Comparison of ENCODE assay signal across 9 cellular contexts in the genomic region with DNA sequence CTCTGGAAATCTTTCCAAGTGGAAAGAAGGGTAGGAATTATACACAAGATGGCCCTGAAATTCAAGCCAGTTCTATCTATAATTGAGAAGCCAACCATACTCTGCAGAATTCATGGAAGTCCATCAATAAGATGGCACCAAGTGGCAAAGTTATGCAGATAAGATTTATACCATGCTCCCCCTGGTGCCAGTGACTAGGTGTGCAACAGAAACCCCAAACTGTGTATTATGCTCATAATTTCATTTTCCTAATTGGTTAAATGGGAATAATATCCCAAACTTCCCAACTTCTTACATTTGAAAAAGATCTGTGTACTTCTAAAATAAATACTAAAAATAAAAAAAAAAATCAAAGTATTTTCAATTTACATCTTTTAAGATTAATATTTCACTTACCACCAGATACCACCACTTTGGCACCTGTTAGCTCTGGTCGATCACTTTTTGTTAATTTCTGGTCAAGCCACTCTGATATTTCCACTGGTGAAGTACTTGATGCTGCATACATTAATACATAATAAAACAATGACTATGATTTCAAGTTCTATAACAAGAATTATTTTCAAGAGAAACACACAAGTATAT. TPM values are rescaled to one million over a fixed set of nuclear protein-coding genes. Genes with fewer than 3 reads are reported as not detected.
DNase-seq lines count a peak whose midpoint lies in the region; ATAC-seq, FAIRE-seq and TF ChIP-seq lines count a peak whose summit lies in the region.
"Had no signal": no experiment of that assay in that cellular context is flagged by ENCODE, and none has a peak within 500 bp of the region (broad histone marks: within the 10 kb centered on the region; RNA-seq: fewer than 3 reads in every experiment).

No MANE protein-coding gene starts in this region.

- WGBS in spleen, 5 donors, result 90 to 96% (median 91%) methylated on average over 1 of the region's 1 CpG

- POLR2A ChIA-PET in WTC11 (lab: Charles Lee), result no interaction called here

- H3K36me3 Mint-ChIP-seq in astrocyte (ENCODE audit: low read depth, unreplicated experiment) (peaks cover 11% of the 10 kb centered on the region), WTC11 (peaks cover 18% of the 10 kb centered on the region; the same call in 1 of the 2 replicates)

- DNase-seq in HuH-7 (ENCODE audit: low spot score), result peak; percentile 22
- DNase-seq in astrocyte (ENCODE audit: low read depth), result no peak
- peak; percentile 39 for DNase-seq in lung microvascular endothelial cell (ENCODE audit: low read depth in 2 of 2)
- DNase-seq in spleen, result no peak
- DNase-seq in substantia nigra (lab: John Stamatoyannopoulos, UW), result no peak
- DNase-seq in WTC11 (ENCODE audit: low spot score), result no peak
- DNase-seq: activated naive CD8-positive, alpha-beta T cell treated with anti-CD3 and anti-CD28 coated beads, Interleukin-2, amount 50 U/mL, for 24 hours had no signal

- H3K9ac ChIP-seq in astrocyte (ENCODE audit: low read length), result no peak overlapping the region

- CTCF ChIA-PET in WTC11 (lab: Charles Lee), result no interaction called here

- no peaks in the 10 kb centered on the region for H3K27me3 ChIP-seq in DOHH2 (ENCODE audit: control insufficient read depth, low read length)
- no peaks in the 10 kb centered on the region for H3K27me3 ChIP-seq in astrocyte (ENCODE audit: insufficient read depth, low read length)
- no peaks in the 10 kb centered on the region for H3K27me3 ChIP-seq in spleen (replicated peaks in 1 of 7)

- H3K4me2 ChIP-seq in DOHH2 (ENCODE audit: low read length), result no peak overlapping the region
- H3K4me2 ChIP-seq in astrocyte (ENCODE audit: low read length), result no peak overlapping the region

- H3K4me1 Mint-ChIP-seq in astrocyte (ENCODE audit: low read depth, unreplicated experiment) (no peaks in the 10 kb centered on the region), WTC11 (no peaks in the 10 kb centered on the region)

- H3K27ac Mint-ChIP-seq in astrocyte (ENCODE audit: unreplicated experiment), result no peak overlapping the region
- H3K27ac Mint-ChIP-seq in WTC11, result no peak overlapping the region
- H3K27ac Mint-ChIP-seq: stimulated activated effector memory CD8-positive, alpha-beta T cell treated with anti-CD3 and anti-CD28 coated beads, Interleukin-12 subunit alpha, Interleukin-12 subunit beta, amount 100 ng/mL, for 72 hours had no signal

- H3K9me3 Mint-ChIP-seq in astrocyte (ENCODE audit: unreplicated experiment), result no peaks in the 10 kb centered on the region
- H3K9me3 Mint-ChIP-seq in WTC11, result no peaks in the 10 kb centered on the region
- H3K9me3 Mint-ChIP-seq: activated naive CD8-positive, alpha-beta T cell treated with anti-CD3 and anti-CD28 coated beads, Interleukin-2, amount 50 U/mL, for 24 hours; stimulated activated effector memory CD8-positive, alpha-beta T cell treated with anti-CD3 and anti-CD28 coated beads, Interleukin-12 subunit alpha, Interleukin-12 subunit beta, amount 100 ng/mL, for 72 hours had no signal

- H3F3A ChIP-seq in DOHH2 (ENCODE audit: control insufficient read depth, insufficient read depth), result 0 out of 2 replicates have a peak, but pooled peaks cover 2% of the 10 kb centered on the region

- H4K20me1 ChIP-seq in DOHH2 (ENCODE audit: control insufficient read depth, insufficient read depth, low read depth, low read length) (no peaks in the 10 kb centered on the region), astrocyte (ENCODE audit: insufficient read depth, low read length) (peaks cover 13% of the 10 kb centered on the region)

- H2AFZ ChIP-seq in astrocyte (ENCODE audit: low read depth, low read length), result no peak overlapping the region

- TF ChIP-seq CTCF in DOHH2 (IDR thresholded peaks at IDR 0.05; ENCODE audit: low read depth, low read length, poor library complexity, severe bottlenecking), result peak; percentile 36
- TF ChIP-seq CTCF in astrocyte (IDR thresholded peaks at IDR 0.05; ENCODE audit: insufficient read depth, low read depth, low read length), result peak; percentile 46
- peak in 4 of 11 experiments; percentile 12 to 38 (median 22) for TF ChIP-seq CTCF in spleen (IDR thresholded peaks at IDR 0.05 in 8 of 11, conservative IDR thresholded peaks at IDR 0.05 in 3 of 11)
- TF ChIP-seq CTCF in WTC11 (IDR thresholded peaks at IDR 0.05), result no peak

- intact Hi-C loops in spleen (cut with DNase I; ENCODE audit: low total_unique reads), result no loop called here

- H3K4me3 Mint-ChIP-seq in astrocyte (ENCODE audit: unreplicated experiment) (no peak overlapping the region), WTC11 (no peak overlapping the region)

- H3K27ac ChIP-seq in DOHH2 (ENCODE audit: low read depth, low read length) (no peak overlapping the region), astrocyte (ENCODE audit: low read depth, low read length) (no peak overlapping the region), spleen (peak overlapping the region in 3 of 8 donors; percentile 61 to 68 (median 66)), substantia nigra (ENCODE audit: low read depth, low read length, poor library complexity, severe bottlenecking) (no peak overlapping the region)

- no peak overlapping the region for H3K4me3 ChIP-seq in DOHH2 (ENCODE audit: low read length)
- no peak overlapping the region for H3K4me3 ChIP-seq in astrocyte (ENCODE audit: insufficient read depth, low read depth, low read length)
- H3K4me3 ChIP-seq in spleen, result no peak overlapping the region

- H3K9me2 ChIP-seq in DOHH2 (replicated peaks; ENCODE audit: control insufficient read depth, low read length), result no peaks in the 10 kb centered on the region

- H3K36me3 ChIP-seq in DOHH2 (ENCODE audit: control insufficient read depth, low read length), result peaks cover 63% of the 10 kb centered on the region
- peaks cover 18% of the 10 kb centered on the region for H3K36me3 ChIP-seq in astrocyte (ENCODE audit: insufficient read depth, low read length)
- H3K36me3 ChIP-seq in spleen, result peaks cover 0 to 83% (median 38%) of the 10 kb centered on the region in 6 donors

- no peaks in the 10 kb centered on the region for H3K9me3 ChIP-seq in DOHH2 (ENCODE audit: control insufficient read depth, insufficient read depth, low read length)
- no peaks in the 10 kb centered on the region for H3K9me3 ChIP-seq in astrocyte (ENCODE audit: insufficient read depth, low read depth, low read length)
- no peaks in the 10 kb centered on the region for H3K9me3 ChIP-seq in spleen

- H3K27me3 Mint-ChIP-seq in astrocyte (ENCODE audit: low read depth, unreplicated experiment) (no peaks in the 10 kb centered on the region), WTC11 (ENCODE audit: low read depth) (no peaks in the 10 kb centered on the region)
- H3K27me3 Mint-ChIP-seq: activated naive CD8-positive, alpha-beta T cell treated with anti-CD3 and anti-CD28 coated beads, Interleukin-2, amount 50 U/mL, for 24 hours had no signal

- TF ChIP-seq POLR2A in spleen (IDR thresholded peaks at IDR 0.05), result no peak

- H3K79me2 ChIP-seq in DOHH2 (ENCODE audit: control insufficient read depth, low read length), result peaks cover 2% of the 10 kb centered on the region; the same call in 1 of the 2 replicates
- H3K79me2 ChIP-seq in astrocyte (ENCODE audit: insufficient read depth, low read length), result peaks cover 4% of the 10 kb centered on the region

- FAIRE-seq in astrocyte (lab: Jason Lieb, UNC), result no peak

- H3K4me1 ChIP-seq in DOHH2 (ENCODE audit: control insufficient read depth, low read length) (no peaks in the 10 kb centered on the region), astrocyte (ENCODE audit: insufficient read depth, low read length) (no peaks in the 10 kb centered on the region), spleen (peaks cover 3 to 38% (median 17%) of the 10 kb centered on the region in 6 donors)

- ATAC-seq in WTC11, result no peak

TF ChIP-seq in WTC11, 78 proteins besides CTCF, POLR2A, EP300 and RAD21 (continues in another document):
- TF ChIP-seq GRHL2 (CRISPR knock-in tag; IDR thresholded peaks at IDR 0.05; ENCODE audit: insufficient replicate concordance, severe bottlenecking), result no peak
- TF ChIP-seq PRRX2 (CRISPR knock-in tag; IDR thresholded peaks at IDR 0.05), result no peak
- TF ChIP-seq, protein P1, sequence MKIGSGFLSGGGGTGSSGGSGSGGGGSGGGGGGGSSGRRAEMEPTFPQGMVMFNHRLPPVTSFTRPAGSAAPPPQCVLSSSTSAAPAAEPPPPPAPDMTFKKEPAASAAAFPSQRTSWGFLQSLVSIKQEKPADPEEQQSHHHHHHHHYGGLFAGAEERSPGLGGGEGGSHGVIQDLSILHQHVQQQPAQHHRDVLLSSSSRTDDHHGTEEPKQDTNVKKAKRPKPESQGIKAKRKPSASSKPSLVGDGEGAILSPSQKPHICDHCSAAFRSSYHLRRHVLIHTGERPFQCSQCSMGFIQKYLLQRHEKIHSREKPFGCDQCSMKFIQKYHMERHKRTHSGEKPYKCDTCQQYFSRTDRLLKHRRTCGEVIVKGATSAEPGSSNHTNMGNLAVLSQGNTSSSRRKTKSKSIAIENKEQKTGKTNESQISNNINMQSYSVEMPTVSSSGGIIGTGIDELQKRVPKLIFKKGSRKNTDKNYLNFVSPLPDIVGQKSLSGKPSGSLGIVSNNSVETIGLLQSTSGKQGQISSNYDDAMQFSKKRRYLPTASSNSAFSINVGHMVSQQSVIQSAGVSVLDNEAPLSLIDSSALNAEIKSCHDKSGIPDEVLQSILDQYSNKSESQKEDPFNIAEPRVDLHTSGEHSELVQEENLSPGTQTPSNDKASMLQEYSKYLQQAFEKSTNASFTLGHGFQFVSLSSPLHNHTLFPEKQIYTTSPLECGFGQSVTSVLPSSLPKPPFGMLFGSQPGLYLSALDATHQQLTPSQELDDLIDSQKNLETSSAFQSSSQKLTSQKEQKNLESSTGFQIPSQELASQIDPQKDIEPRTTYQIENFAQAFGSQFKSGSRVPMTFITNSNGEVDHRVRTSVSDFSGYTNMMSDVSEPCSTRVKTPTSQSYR (CRISPR knock-in tag; IDR thresholded peaks at IDR 0.05), result no peak
- TF ChIP-seq TP53 (CRISPR knock-in tag; IDR thresholded peaks at IDR 0.05), result no peak

RNA-seq across cellular contexts. Expression of gene ETFA, which starts 25.9 kb away (rescaled TPM):
- total RNA-seq in astrocyte (123 and 126 TPM in 2 replicates), lung microvascular endothelial cell (131 and 158 TPM in 2 replicates), spleen (10 to 100 TPM; 62.5 to 98.5 (median 82.4) TPM), WTC11 (2021) (84.4 to 97.7 TPM (median 85.4 TPM) in 3 replicates)
- polyA plus RNA-seq in spleen, result 10 to 100 TPM; 49.7 to 86.8 (median 65.2) TPM

RNA-seq across cellular contexts. Expression of gene ISL2, which starts 51.2 kb away (rescaled TPM):
- total RNA-seq in astrocyte (1.3 and 2.1 TPM in 2 replicates), lung microvascular endothelial cell (0.40 and 0.65 TPM in 2 replicates), spleen (1 to 10 TPM in 1 of 7 donors, under 1 TPM in 6; 0.32 to 1.1 (median 0.52) TPM), WTC11 (2021) (0.18 to 0.37 TPM (median 0.24 TPM) in 3 replicates)
- under 1 TPM; 0.20 to 0.29 (median 0.22) TPM for polyA plus RNA-seq in spleen

Comparison
In these comparisons a context has a peak if more than half of its experiments do, and no peak if none do; other contexts are left out.
1. DNase-seq: peak in HuH-7 (single experiment) and lung microvascular endothelial cell (2 of 2); none in astrocyte (single experiment), spleen (single experiment), substantia nigra (0 of 49) and WTC11 (single experiment).